ENCODE assay signal across 8 cellular contexts in the genomic region with DNA sequence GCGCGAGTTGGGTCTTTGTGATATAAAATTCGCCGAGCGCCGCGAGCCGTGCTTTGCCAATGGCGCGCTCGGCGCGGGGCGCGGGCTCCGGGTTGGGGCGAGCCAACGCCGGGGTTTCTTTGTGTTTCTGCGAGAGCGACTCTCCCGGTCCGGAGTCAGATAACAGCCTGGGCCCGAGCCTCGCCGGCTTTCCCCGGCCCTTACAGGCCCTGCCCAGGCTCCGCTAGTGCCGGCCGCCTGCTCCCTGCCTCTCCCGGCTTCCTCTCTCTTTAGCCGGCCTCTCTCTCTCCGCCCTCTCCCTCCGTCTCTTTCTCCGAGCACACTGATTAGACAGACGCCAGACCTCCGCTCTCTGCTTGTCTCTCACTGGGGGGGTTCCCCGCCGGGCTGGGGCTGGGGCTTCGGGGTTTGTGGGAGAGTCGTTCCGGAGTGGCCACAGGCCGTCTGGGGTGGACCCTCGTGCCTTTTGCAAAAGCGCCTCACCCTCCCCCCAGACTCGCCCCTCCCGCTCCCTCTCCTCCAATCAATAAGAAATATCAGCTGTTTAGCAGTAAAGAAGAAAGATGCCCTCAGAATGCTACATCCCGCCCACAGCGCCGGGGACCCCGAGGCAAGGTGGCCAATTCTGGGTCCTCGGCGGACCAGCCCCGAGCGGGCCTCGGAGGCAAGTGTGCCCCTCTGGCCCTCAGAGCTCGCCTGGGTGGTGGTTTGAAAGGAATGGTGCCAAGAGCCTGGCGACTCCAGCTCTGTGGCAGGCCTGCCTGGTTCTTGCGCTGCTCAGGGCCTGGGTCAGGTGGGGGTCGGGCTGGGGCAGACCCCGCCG. TPM values are rescaled to one million over a fixed set of nuclear protein-coding genes. Genes with fewer than 3 reads are reported as not detected.
DNase-seq lines count a peak whose midpoint lies in the region; ATAC-seq, FAIRE-seq and TF ChIP-seq lines count a peak whose summit lies in the region.

No MANE protein-coding gene starts in this region.

- WGBS in small intestine, 3 donors, result 7 to 11% (median 10%) methylated on average over 58 to 62 of the region's 62 CpGs

- H3K27me3 ChIP-seq in ascending aorta, result no peaks in the 10 kb centered on the region
- peaks cover 90% of the 10 kb centered on the region for H3K27me3 ChIP-seq in iPS-15b (ENCODE audit: control insufficient read depth, insufficient read depth, low read length)
- peaks cover 0 to 6% of the 10 kb centered on the region in 2 donors for H3K27me3 ChIP-seq in small intestine (ENCODE audit: control insufficient read depth in 2 of 2, insufficient read depth in 2 of 2, low read length in 2 of 2)

- peak; percentile 11 for ATAC-seq in HG03432 (IDR thresholded peaks at IDR 0.05; ENCODE audit: unreplicated experiment)
- no peak for ATAC-seq in GM21360 (IDR thresholded peaks at IDR 0.05; ENCODE audit: unreplicated experiment)
- ATAC-seq in HG03439 (IDR thresholded peaks at IDR 0.05; ENCODE audit: unreplicated experiment), result no peak

- H3K4me3 ChIP-seq in AG10803 (ENCODE audit: low read length), result peak overlapping the region; percentile 93
- H3K4me3 ChIP-seq in ascending aorta, result peak overlapping the region; percentile 95
- H3K4me3 ChIP-seq in iPS-15b (ENCODE audit: low read depth, low read length), result peak overlapping the region; percentile 41
- peak overlapping the region; percentile 52 to 82 for H3K4me3 ChIP-seq in small intestine (ENCODE audit: low read depth in 1 of 2, low read length in 2 of 2)

- no peak for FAIRE-seq in small intestine (lab: Jason Lieb, UNC)

- intact Hi-C loops in ascending aorta (cut with DNase I), result loop anchor here (5.0 to 10.0 kb wide), 4 partner anchors 459 to 1661 kb away; no protein-coding TSS in a partner anchor

- no peak overlapping the region for H3K9ac ChIP-seq in iPS-15b (ENCODE audit: low read depth, low read length)

- DNase-seq in AG10803 (ENCODE audit: low read depth) (no peak), ascending aorta (ENCODE audit: low spot score in 2 of 2) (peak in 1 of 2 donors; percentile 66), small intestine (peak; percentile 45), SIG-M5 (lab: John Stamatoyannopoulos, UW) (no peak)

- H3K36me3 ChIP-seq in ascending aorta (peaks cover 4 to 34% of the 10 kb centered on the region in 2 donors), iPS-15b (ENCODE audit: control insufficient read depth, insufficient read depth, low read length) (no peaks in the 10 kb centered on the region), small intestine (ENCODE audit: control insufficient read depth in 2 of 2, insufficient read depth in 2 of 2, low read length in 2 of 2) (no peaks in the 10 kb centered on the region)

- peaks cover 0 to 7% of the 10 kb centered on the region in 2 donors for H3K4me1 ChIP-seq in ascending aorta
- peaks cover 31% of the 10 kb centered on the region for H3K4me1 ChIP-seq in iPS-15b (ENCODE audit: control insufficient read depth, insufficient read depth, low read length)
- peaks cover 2 to 7% of the 10 kb centered on the region in 2 donors for H3K4me1 ChIP-seq in small intestine (ENCODE audit: control insufficient read depth in 2 of 2, insufficient read depth in 1 of 2, low read depth in 1 of 2, low read length in 1 of 2)

- H3K27ac ChIP-seq in ascending aorta (peak overlapping the region; percentile 91), small intestine (ENCODE audit: low read depth in 1 of 2, low read length in 1 of 2) (peak overlapping the region in 1 of 2 donors; percentile 50)

- H3K9me3 ChIP-seq in ascending aorta (no peaks in the 10 kb centered on the region), iPS-15b (ENCODE audit: control insufficient read depth, insufficient read depth, low read length) (no peaks in the 10 kb centered on the region), small intestine (ENCODE audit: control insufficient read depth, low read depth) (no peaks in the 10 kb centered on the region)

- TF ChIP-seq CTCF in AG10803 (conservative IDR thresholded peaks at IDR 0.05; ENCODE audit: low read length) (no peak), ascending aorta (IDR thresholded peaks at IDR 0.05) (no peak)

RNA-seq across cellular contexts. Expression of a gene that starts 2.9 kb away (rescaled TPM):
- 126 TPM for total RNA-seq in ascending aorta
- 10 to 100 TPM in 1 of 3 donors, 1 to 10 TPM in 2; 3.6 to 26.3 (median 4.9) TPM for polyA plus RNA-seq in small intestine

Comparison
In these comparisons a context has a peak if more than half of its experiments do, and no peak if none do; other contexts are left out.
1. H3K4me3 ChIP-seq: peak in every context shown above with its lines; median percentile 95 in ascending aorta; 93 in AG10803; 67 in small intestine; 41 in iPS-15b.